In the genomic region with DNA sequence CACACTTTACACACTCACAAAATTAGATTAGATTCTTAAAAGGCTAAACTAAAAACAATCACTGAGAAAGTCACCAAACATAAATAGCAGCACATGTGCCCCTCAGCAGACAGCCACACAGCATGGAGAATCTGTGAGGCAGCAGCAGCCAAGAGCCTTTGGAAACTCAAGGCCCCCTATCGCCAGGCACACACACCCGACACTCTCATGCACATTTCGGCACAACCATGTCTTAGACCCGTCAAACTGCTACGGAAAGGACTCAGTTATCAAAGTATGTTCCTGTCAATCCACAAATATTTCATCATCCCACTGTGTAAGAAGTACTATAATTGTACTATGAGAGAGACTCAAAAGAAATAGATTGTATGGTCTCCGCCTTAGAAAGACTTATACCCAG, we compare ENCODE assay signal across 19 cellular contexts. TPM values are rescaled to one million over a fixed set of nuclear protein-coding genes. Genes with fewer than 3 reads are reported as not detected.
DNase-seq lines count a peak whose midpoint lies in the region; ATAC-seq and TF ChIP-seq lines count a peak whose summit lies in the region.
"Had no signal": no experiment of that assay in that cellular context is flagged by ENCODE, and none has a peak within 500 bp of the region (broad histone marks: within the 10 kb centered on the region; RNA-seq: fewer than 3 reads in every experiment).

No MANE protein-coding gene starts in this region.

- H3K9me3 Mint-ChIP-seq in GM23338: no peaks in the 10 kb centered on the region
- H3K9me3 Mint-ChIP-seq: CD8-positive, alpha-beta memory T cell had no signal

- peaks cover 2% of the 10 kb centered on the region for H3K27me3 Mint-ChIP-seq in GM23338 (ENCODE audit: insufficient read depth, low read depth, poor library complexity)
- H3K27me3 Mint-ChIP-seq: CD8-positive, alpha-beta memory T cell had no signal

- peaks cover 100% of the 10 kb centered on the region for H3K79me2 ChIP-seq in GM23338 (replicated peaks; ENCODE audit: insufficient read depth)

- ATAC-seq in GM23338 (peak; percentile 36), heart left ventricle (peak; percentile 53 to 85 (median 76)), omental fat pad (ENCODE audit: low FRiP score) (no peak)

- in situ Hi-C loops in astrocyte of the cerebellum (cut with HindIII; ENCODE audit: low sequenced_read_pairs): no loop called here

- H3K4me3 ChIP-seq in GM23338 (no peak overlapping the region), astrocyte of the cerebellum (ENCODE audit: low read depth, low read length) (no peak overlapping the region), heart left ventricle (no peak overlapping the region)
- H3K4me3 ChIP-seq: A549; BLaER1 treated with 17β-estradiol and CSF1 and Interleukin-3, amounts not matched to agents 10 nM and 100 nM; K562 had no signal

- H3K36me3 Mint-ChIP-seq in GM23338 (ENCODE audit: low read depth): peaks cover 7% of the 10 kb centered on the region; the same call in 2 of the 3 replicates

- H2AFZ ChIP-seq in GM23338: no peak overlapping the region

- TF ChIP-seq CTCF in GM23338 (conservative IDR thresholded peaks at IDR 0.05; ENCODE audit: low read depth in 2 of 2): 0 out of 4 replicates have a peak, but pooled peaks of 1 of the 2 experiments have one; percentile 9
- TF ChIP-seq CTCF in astrocyte of the cerebellum (IDR thresholded peaks at IDR 0.05; ENCODE audit: low read depth, low read length, missing control alignments): peak; percentile 18
- peak in 1 of 12 donors; percentile 15 for TF ChIP-seq CTCF in heart left ventricle (IDR thresholded peaks at IDR 0.05)
- no peak for TF ChIP-seq CTCF in omental fat pad (IDR thresholded peaks at IDR 0.05)

- H3K4me2 ChIP-seq in GM23338: peak overlapping the region; percentile 51; the same call in 1 of the 2 replicates
- H3K4me2 ChIP-seq: A549; BLaER1 treated with 17β-estradiol and CSF1 and Interleukin-3, amounts not matched to agents 10 nM and 100 nM had no signal

- H3K27ac Mint-ChIP-seq in GM23338: peak overlapping the region; percentile 21; the same call in 1 of the 2 replicates
- H3K27ac Mint-ChIP-seq: CD8-positive, alpha-beta memory T cell had no signal

- H3K4me3 Mint-ChIP-seq in GM23338: no peak overlapping the region
- H3K4me3 Mint-ChIP-seq: CD8-positive, alpha-beta memory T cell had no signal

- 45 to 60% (median 48%) methylated on average over 6 of the region's 6 CpGs for WGBS in heart left ventricle, 4 donors

- H3K36me3 ChIP-seq in GM23338 (ENCODE audit: insufficient read depth): no peaks in the 10 kb centered on the region
- no peaks in the 10 kb centered on the region for H3K36me3 ChIP-seq in heart left ventricle

- H3K4me1 ChIP-seq in GM23338 (ENCODE audit: insufficient read depth) (peaks cover 60% of the 10 kb centered on the region), heart left ventricle (peaks cover 3 to 77% (median 41%) of the 10 kb centered on the region in 12 donors)

- intact Hi-C loops in heart left ventricle (cut with DNase I) (no loop called here), posterior vena cava (cut with DNase I) (no loop called here)

- H3K9me2 ChIP-seq in GM23338 (ENCODE audit: insufficient read depth): no peaks in the 10 kb centered on the region

- H3F3A ChIP-seq in GM23338 (replicated peaks; ENCODE audit: low read depth): no peaks in the 10 kb centered on the region

- DNase-seq in GM23338 (ENCODE audit: low spot score) (no peak), astrocyte of the cerebellum (ENCODE audit: low read depth) (no peak), heart left ventricle (no peak), myocyte (ENCODE audit: low read depth) (peak; percentile 30), posterior vena cava (ENCODE audit: low spot score) (no peak), nucleus accumbens (lab: John Stamatoyannopoulos, UW) (no peak), amygdala (lab: John Stamatoyannopoulos, UW) (no peak), omental fat pad (ENCODE audit: low spot score) (no peak)
- DNase-seq: CD8-positive, alpha-beta memory T cell; DMS79; NCI-H1048; NCI-H1436 treated with DMSO at 0.1 percent for 48 hours; NCI-H2029 treated with DMSO at 0.1 percent for 48 hours; NCI-H748 treated with DMSO at 0.1 percent for 48 hours had no signal

- H3K27me3 ChIP-seq in GM23338 (ENCODE audit: insufficient read depth): no peaks in the 10 kb centered on the region
- no peaks in the 10 kb centered on the region for H3K27me3 ChIP-seq in heart left ventricle
- H3K27me3 ChIP-seq: BLaER1 treated with 17β-estradiol and CSF1 and Interleukin-3, amounts not matched to agents 10 nM and 100 nM had no signal

- H3K27ac ChIP-seq in GM23338 (ENCODE audit: low read depth) (no peak overlapping the region), heart left ventricle (peak overlapping the region in 11 of 12 donors; percentile 14 to 77 (median 53))
- H3K27ac ChIP-seq: A549; BLaER1 treated with 17β-estradiol and CSF1 and Interleukin-3, amounts not matched to agents 10 nM and 100 nM; RWPE1 had no signal

- peaks cover 64% of the 10 kb centered on the region for H4K20me1 ChIP-seq in GM23338 (replicated peaks; ENCODE audit: insufficient read depth)

- H3K4me1 Mint-ChIP-seq in GM23338: peaks cover 65% of the 10 kb centered on the region

- no peaks in the 10 kb centered on the region for H3K9me3 ChIP-seq in heart left ventricle
- H3K9me3 ChIP-seq: A549; BLaER1 treated with 17β-estradiol and CSF1 and Interleukin-3, amounts not matched to agents 10 nM and 100 nM had no signal

- no peak for TF ChIP-seq POLR2A in heart left ventricle (IDR thresholded peaks at IDR 0.05)

TF ChIP-seq in GM23338, 12 proteins besides CTCF, POLR2A, EP300 and RAD21 (continues in another document):
- no peak for TF ChIP-seq NANOG (IDR thresholded peaks at IDR 0.05; ENCODE audit: borderline replicate concordance)
- TF ChIP-seq, protein P1, sequence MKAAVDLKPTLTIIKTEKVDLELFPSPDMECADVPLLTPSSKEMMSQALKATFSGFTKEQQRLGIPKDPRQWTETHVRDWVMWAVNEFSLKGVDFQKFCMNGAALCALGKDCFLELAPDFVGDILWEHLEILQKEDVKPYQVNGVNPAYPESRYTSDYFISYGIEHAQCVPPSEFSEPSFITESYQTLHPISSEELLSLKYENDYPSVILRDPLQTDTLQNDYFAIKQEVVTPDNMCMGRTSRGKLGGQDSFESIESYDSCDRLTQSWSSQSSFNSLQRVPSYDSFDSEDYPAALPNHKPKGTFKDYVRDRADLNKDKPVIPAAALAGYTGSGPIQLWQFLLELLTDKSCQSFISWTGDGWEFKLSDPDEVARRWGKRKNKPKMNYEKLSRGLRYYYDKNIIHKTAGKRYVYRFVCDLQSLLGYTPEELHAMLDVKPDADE (IDR thresholded peaks at IDR 0.05): no peak

RNA-seq across cellular contexts. Expression of a gene that starts 20.9 kb away (rescaled TPM):
- total RNA-seq in GM23338 (2014; rRNA removed; shearing (Covaris generic)): 73.7 and 79.4 TPM in 2 replicates
- polyA plus RNA-seq in GM23338 (2016; fragmentation: Nextera tagmentation; extraction: Ambion mirVana) (30.4 and 30.9 TPM in 2 replicates), heart left ventricle (10 to 100 TPM; 16.0 to 19.3 TPM)
- total RNA-seq in heart left ventricle (10 to 100 TPM; 23.0 to 36.1 (median 31.8) TPM), myocyte (12.7 and 21.1 TPM in 2 replicates), posterior vena cava (10 to 100 TPM; 17.2 to 17.9 TPM), omental fat pad (10 to 100 TPM; 12.5 to 27.5 (median 20.0) TPM)
- 16.9 TPM for polyA plus RNA-seq in myocyte (2012)

RNA-seq across cellular contexts. Expression of a gene that starts 35.4 kb away (rescaled TPM):
- total RNA-seq in GM23338 (2014; rRNA removed; shearing (Covaris generic)): 0.28 and 1.3 TPM in 2 replicates
- 0.73 and 1.0 TPM in 2 replicates for polyA plus RNA-seq in GM23338 (2016; fragmentation: Nextera tagmentation; extraction: Ambion mirVana)
- total RNA-seq in heart left ventricle: not detected
- polyA plus RNA-seq in heart left ventricle: under 1 TPM in 1 of 2 donors, not detected in 1; 0.19 TPM
- not detected in 2 replicates for total RNA-seq in myocyte
- polyA plus RNA-seq in myocyte (2012): 0.08 TPM
- not detected for total RNA-seq in posterior vena cava
- not detected for total RNA-seq in omental fat pad
- total RNA-seq: CD8-positive, alpha-beta memory T cell; K562; PC-3 had no signal
- polyA plus RNA-seq: CD8-positive, alpha-beta memory T cell; K562 had no signal

RNA-seq across cellular contexts. Expression of a gene that starts 47.6 kb away (rescaled TPM):
- 3.2 and 7.4 TPM in 2 replicates for total RNA-seq in GM23338 (2014; rRNA removed; shearing (Covaris generic))
- polyA plus RNA-seq in GM23338 (2016; fragmentation: Nextera tagmentation; extraction: Ambion mirVana): 0.63 and 1.3 TPM in 2 replicates
- 10 to 100 TPM in 3 of 9 donors, 1 to 10 TPM in 6; 2.6 to 13.8 (median 4.6) TPM for total RNA-seq in heart left ventricle
- polyA plus RNA-seq in heart left ventricle: 10 to 100 TPM in 1 of 2 donors, 1 to 10 TPM in 1; 2.6 to 20.5 TPM
- total RNA-seq in myocyte: 9.0 and 11.1 TPM in 2 replicates
- polyA plus RNA-seq in myocyte (2012): 22.2 TPM
- 10 to 100 TPM; 13.8 to 36.6 TPM for total RNA-seq in posterior vena cava
- total RNA-seq in omental fat pad: 100 to 1,000 TPM in 1 of 4 donors, 10 to 100 TPM in 2, 1 to 10 TPM in 1; 8.7 to 107 (median 17.5) TPM
